ENCODE assay signal across 17 cellular contexts in the genomic region with DNA sequence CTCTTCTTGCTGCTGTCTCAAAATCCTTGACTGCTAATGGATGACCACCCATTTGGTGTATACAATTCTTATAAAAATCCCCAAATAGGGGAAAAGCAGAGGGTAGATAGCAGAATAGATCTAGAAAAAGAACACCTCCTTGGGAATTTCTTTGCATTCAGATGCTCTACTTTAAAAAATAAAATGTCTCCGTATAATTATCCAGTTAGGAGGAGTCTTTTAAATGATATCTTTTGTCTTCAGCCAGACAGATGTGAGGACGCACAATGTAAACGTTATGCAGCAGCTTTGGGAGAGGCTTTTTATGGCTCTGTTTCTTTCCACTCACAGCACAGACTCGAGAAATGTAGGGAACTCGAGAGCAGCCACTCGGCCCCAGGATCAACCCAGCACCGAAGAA.
DNase-seq lines count a peak whose midpoint lies in the region; ATAC-seq and TF ChIP-seq lines count a peak whose summit lies in the region.
"Had no signal": no experiment of that assay in that cellular context is flagged by ENCODE, and none has a peak within 500 bp of the region (broad histone marks: within the 10 kb centered on the region; RNA-seq: fewer than 3 reads in every experiment).

No MANE protein-coding gene starts in this region.

- H3K9me3 Mint-ChIP-seq in WTC11 (no peaks in the 10 kb centered on the region), nephron progenitor cell (no peaks in the 10 kb centered on the region)
- H3K9me3 Mint-ChIP-seq: CD8-positive, alpha-beta T cell had no signal

- H3K36me3 Mint-ChIP-seq in WTC11 (no peaks in the 10 kb centered on the region), nephron progenitor cell (ENCODE audit: low read depth) (no peaks in the 10 kb centered on the region)
- H3K36me3 Mint-ChIP-seq: CD8-positive, alpha-beta T cell had no signal

- no peaks in the 10 kb centered on the region for H3K9me3 ChIP-seq in hepatocyte (ENCODE audit: low read depth)
- H3K9me3 ChIP-seq in upper lobe of right lung, result no peaks in the 10 kb centered on the region
- H3K9me3 ChIP-seq in suprapubic skin, result no peaks in the 10 kb centered on the region
- H3K9me3 ChIP-seq: MG63 had no signal

- peaks cover 59% of the 10 kb centered on the region for H3K4me1 Mint-ChIP-seq in WTC11
- H3K4me1 Mint-ChIP-seq in nephron progenitor cell, result peaks cover 82% of the 10 kb centered on the region

- no peaks in the 10 kb centered on the region for H3K9me2 ChIP-seq in hepatocyte (replicated peaks; ENCODE audit: insufficient read depth)

- H3K27me3 ChIP-seq in hepatocyte (no peaks in the 10 kb centered on the region), upper lobe of right lung (peaks cover 49% of the 10 kb centered on the region), suprapubic skin (peaks cover 99% of the 10 kb centered on the region)

- peak overlapping the region; percentile 14; the same call in 1 of the 2 replicates for H3K27ac Mint-ChIP-seq in WTC11
- H3K27ac Mint-ChIP-seq in nephron progenitor cell, result no peak overlapping the region
- H3K27ac Mint-ChIP-seq: CD8-positive, alpha-beta T cell had no signal

- TF ChIP-seq EP300 in suprapubic skin (IDR thresholded peaks at IDR 0.05), result no peak

- WGBS in hepatocyte (ENCODE audit: low lambda C conversion rate, missing lambda C conversion rate), result 26% methylated on average over 7 of the region's 7 CpGs
- 19% methylated on average over 7 of the region's 7 CpGs for WGBS in suprapubic skin

- DNase-seq in WTC11 (ENCODE audit: low spot score), result no peak
- no peak for DNase-seq in hepatocyte (ENCODE audit: low spot score)
- no peak for DNase-seq in nephron progenitor cell
- no peak for DNase-seq in upper lobe of right lung
- no peak for DNase-seq in suprapubic skin (ENCODE audit: low spot score in 2 of 2)
- no peak for DNase-seq in NCI-H69 (lab: John Stamatoyannopoulos, UW)
- DNase-seq in NCI-H510A (lab: John Stamatoyannopoulos, UW), result no peak
- no peak for DNase-seq in sciatic nerve (ENCODE audit: low spot score)
- DNase-seq: CD8-positive, alpha-beta T cell; DND-41; GDM1; GM23248; MG63; NCI-H1092 treated with DMSO at 0.1 percent for 48 hours; NCI-H187; NCI-H446; NCI-H82 had no signal

- TF ChIP-seq CTCF in WTC11 (IDR thresholded peaks at IDR 0.05), result no peak
- no peak for TF ChIP-seq CTCF in hepatocyte (IDR thresholded peaks at IDR 0.05; ENCODE audit: poor library complexity)
- no peak for TF ChIP-seq CTCF in nephron progenitor cell (IDR thresholded peaks at IDR 0.05)
- TF ChIP-seq CTCF in upper lobe of right lung (IDR thresholded peaks at IDR 0.05), result no peak
- no peak for TF ChIP-seq CTCF in suprapubic skin (IDR thresholded peaks at IDR 0.05)

- H3K27ac ChIP-seq in hepatocyte (peak overlapping the region; percentile 79), upper lobe of right lung (peak overlapping the region; percentile 74), suprapubic skin (no peak overlapping the region)
- H3K27ac ChIP-seq: GM23248 had no signal

- H3K4me2 ChIP-seq in hepatocyte, result peak overlapping the region; percentile 66

- no peak for TF ChIP-seq POLR2A in suprapubic skin (IDR thresholded peaks at IDR 0.05)

- no peaks in the 10 kb centered on the region for H4K20me1 ChIP-seq in hepatocyte (ENCODE audit: insufficient read depth, poor library complexity, severe bottlenecking)

- CTCF ChIA-PET in WTC11 (lab: Charles Lee), result no interaction called here

- H3K79me2 ChIP-seq in hepatocyte, result peaks cover 5% of the 10 kb centered on the region

- H3K4me3 ChIP-seq in hepatocyte, result no peak overlapping the region
- peak overlapping the region; percentile 32 for H3K4me3 ChIP-seq in upper lobe of right lung
- no peak overlapping the region for H3K4me3 ChIP-seq in suprapubic skin
- H3K4me3 ChIP-seq: GM23248, MG63 had no signal

- POLR2A ChIA-PET in WTC11 (lab: Charles Lee), result no interaction called here

- H3K4me1 ChIP-seq in hepatocyte (ENCODE audit: insufficient read depth) (peaks cover 24% of the 10 kb centered on the region), upper lobe of right lung (no peaks in the 10 kb centered on the region), suprapubic skin (no peaks in the 10 kb centered on the region)

- ATAC-seq in WTC11, result no peak
- no peak for ATAC-seq in upper lobe of right lung
- no peak for ATAC-seq in sciatic nerve
- ATAC-seq: CD8-positive, alpha-beta T cell had no signal

- H3K4me3 Mint-ChIP-seq in WTC11 (no peak overlapping the region), nephron progenitor cell (peak overlapping the region; percentile 62)
- H3K4me3 Mint-ChIP-seq: CD8-positive, alpha-beta T cell had no signal

- intact Hi-C loops in upper lobe of right lung (cut with DNase I) (loop anchor here (5.0 kb wide), 1 partner anchor 318 kb away; no protein-coding TSS in a partner anchor), sciatic nerve (cut with DNase I) (no loop called here)

- no peak overlapping the region for H2AFZ ChIP-seq in hepatocyte
- H2AFZ ChIP-seq: GM23248 had no signal

- H3K36me3 ChIP-seq in hepatocyte (replicated peaks; ENCODE audit: insufficient read depth, low read depth) (no peaks in the 10 kb centered on the region), upper lobe of right lung (no peaks in the 10 kb centered on the region), suprapubic skin (no peaks in the 10 kb centered on the region)
- H3K36me3 ChIP-seq: MG63 had no signal

- H3K27me3 Mint-ChIP-seq in WTC11 (ENCODE audit: low read depth) (no peaks in the 10 kb centered on the region), nephron progenitor cell (ENCODE audit: low read depth, poor library complexity) (peaks cover 66% of the 10 kb centered on the region)

TF ChIP-seq in WTC11, 78 proteins besides CTCF, POLR2A, EP300 and RAD21:
- TF ChIP-seq ZNF232 (CRISPR knock-in tag; IDR thresholded peaks at IDR 0.05), result no peak
- TF ChIP-seq ZNF423 (CRISPR knock-in tag; IDR thresholded peaks at IDR 0.05), result no peak
- no peak for TF ChIP-seq FOXP1 (CRISPR knock-in tag; IDR thresholded peaks at IDR 0.05; ENCODE audit: borderline replicate concordance)
- no peak for TF ChIP-seq OVOL2 (CRISPR knock-in tag; IDR thresholded peaks at IDR 0.05; ENCODE audit: borderline replicate concordance)
- TF ChIP-seq JUN (CRISPR knock-in tag; IDR thresholded peaks at IDR 0.05), result no peak
- TF ChIP-seq SMAD4 (CRISPR knock-in tag; IDR thresholded peaks at IDR 0.05), result no peak
- TF ChIP-seq EMX1 (CRISPR knock-in tag; IDR thresholded peaks at IDR 0.05), result no peak
- TF ChIP-seq, protein P1, sequence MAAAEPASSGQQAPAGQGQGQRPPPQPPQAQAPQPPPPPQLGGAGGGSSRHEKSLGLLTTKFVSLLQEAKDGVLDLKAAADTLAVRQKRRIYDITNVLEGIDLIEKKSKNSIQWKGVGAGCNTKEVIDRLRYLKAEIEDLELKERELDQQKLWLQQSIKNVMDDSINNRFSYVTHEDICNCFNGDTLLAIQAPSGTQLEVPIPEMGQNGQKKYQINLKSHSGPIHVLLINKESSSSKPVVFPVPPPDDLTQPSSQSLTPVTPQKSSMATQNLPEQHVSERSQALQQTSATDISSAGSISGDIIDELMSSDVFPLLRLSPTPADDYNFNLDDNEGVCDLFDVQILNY (CRISPR knock-in tag; IDR thresholded peaks at IDR 0.05), result no peak
- TF ChIP-seq NFATC4 (CRISPR knock-in tag; IDR thresholded peaks at IDR 0.05), result no peak
- TF ChIP-seq, protein P2, sequence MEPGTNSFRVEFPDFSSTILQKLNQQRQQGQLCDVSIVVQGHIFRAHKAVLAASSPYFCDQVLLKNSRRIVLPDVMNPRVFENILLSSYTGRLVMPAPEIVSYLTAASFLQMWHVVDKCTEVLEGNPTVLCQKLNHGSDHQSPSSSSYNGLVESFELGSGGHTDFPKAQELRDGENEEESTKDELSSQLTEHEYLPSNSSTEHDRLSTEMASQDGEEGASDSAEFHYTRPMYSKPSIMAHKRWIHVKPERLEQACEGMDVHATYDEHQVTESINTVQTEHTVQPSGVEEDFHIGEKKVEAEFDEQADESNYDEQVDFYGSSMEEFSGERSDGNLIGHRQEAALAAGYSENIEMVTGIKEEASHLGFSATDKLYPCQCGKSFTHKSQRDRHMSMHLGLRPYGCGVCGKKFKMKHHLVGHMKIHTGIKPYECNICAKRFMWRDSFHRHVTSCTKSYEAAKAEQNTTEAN (CRISPR knock-in tag; IDR thresholded peaks at IDR 0.05), result no peak
- no peak for TF ChIP-seq JAZF1 (CRISPR knock-in tag; IDR thresholded peaks at IDR 0.05)
- TF ChIP-seq, protein P3, sequence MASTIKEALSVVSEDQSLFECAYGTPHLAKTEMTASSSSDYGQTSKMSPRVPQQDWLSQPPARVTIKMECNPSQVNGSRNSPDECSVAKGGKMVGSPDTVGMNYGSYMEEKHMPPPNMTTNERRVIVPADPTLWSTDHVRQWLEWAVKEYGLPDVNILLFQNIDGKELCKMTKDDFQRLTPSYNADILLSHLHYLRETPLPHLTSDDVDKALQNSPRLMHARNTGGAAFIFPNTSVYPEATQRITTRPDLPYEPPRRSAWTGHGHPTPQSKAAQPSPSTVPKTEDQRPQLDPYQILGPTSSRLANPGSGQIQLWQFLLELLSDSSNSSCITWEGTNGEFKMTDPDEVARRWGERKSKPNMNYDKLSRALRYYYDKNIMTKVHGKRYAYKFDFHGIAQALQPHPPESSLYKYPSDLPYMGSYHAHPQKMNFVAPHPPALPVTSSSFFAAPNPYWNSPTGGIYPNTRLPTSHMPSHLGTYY (CRISPR knock-in tag; IDR thresholded peaks at IDR 0.05), result no peak
- no peak for TF ChIP-seq NFYB (CRISPR knock-in tag; conservative IDR thresholded peaks at IDR 0.05; ENCODE audit: low read depth)
